In the genomic region with DNA sequence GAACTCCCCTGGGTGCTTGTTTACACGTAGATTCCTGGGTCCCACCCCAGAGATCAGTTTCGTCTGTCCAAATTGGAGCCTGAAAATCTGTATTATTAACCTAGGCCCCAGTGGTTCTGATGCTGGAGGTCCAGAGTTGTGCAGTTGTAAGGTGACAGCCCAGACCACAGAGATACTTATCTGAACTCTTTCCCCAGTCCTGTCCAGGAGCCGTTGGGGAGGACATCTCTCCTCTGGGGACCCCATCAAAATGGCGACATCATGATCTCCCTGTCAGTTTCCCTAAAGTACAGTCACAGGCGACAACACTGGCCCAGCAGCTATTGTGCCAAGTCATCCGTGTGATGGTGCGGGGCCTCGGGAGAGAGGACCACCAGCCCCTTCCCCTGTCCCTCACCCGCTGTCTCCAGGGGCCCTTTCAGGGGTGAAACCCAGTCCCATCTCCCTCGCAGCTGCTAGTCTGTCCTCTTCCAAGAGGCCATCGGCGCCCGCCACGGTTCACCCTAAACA, we compare ENCODE assay signal across 8 cellular contexts. TPM values are rescaled to one million over a fixed set of nuclear protein-coding genes. Genes with fewer than 3 reads are reported as not detected.
A peak's percentile ranks its signal among the peaks of the same experiment; 100 is the strongest.
DNase-seq lines count a peak whose midpoint lies in the region; ATAC-seq and TF ChIP-seq lines count a peak whose summit lies in the region.

No MANE protein-coding gene starts in this region.

- no peak for TF ChIP-seq POLR2A in body of pancreas (IDR thresholded peaks at IDR 0.05)

- H3K27me3 ChIP-seq in left ventricle myocardium inferior (ENCODE audit: low read depth) (no peaks in the 10 kb centered on the region), body of pancreas (no peaks in the 10 kb centered on the region)

- TF ChIP-seq CTCF in left ventricle myocardium inferior (IDR thresholded peaks at IDR 0.05; ENCODE audit: borderline replicate concordance) (no peak), body of pancreas (IDR thresholded peaks at IDR 0.05) (no peak)

- intact Hi-C loops in left ventricle myocardium inferior (cut with micrococcal nuclease) (no loop called here), Right ventricle myocardium superior (cut with DNase I) (no loop called here), body of pancreas (cut with DNase I) (no loop called here)

- ATAC-seq in Right ventricle myocardium superior (ENCODE audit: poor library complexity) (no peak), body of pancreas (no peak), HG02610 (IDR thresholded peaks at IDR 0.05; ENCODE audit: unreplicated experiment) (no peak), HG02759 (IDR thresholded peaks at IDR 0.05; ENCODE audit: unreplicated experiment) (no peak)

- no peak for DNase-seq in left ventricle myocardium inferior
- DNase-seq in Right ventricle myocardium superior = no peak
- DNase-seq in body of pancreas = no peak
- DNase-seq in activated CD8-positive, alpha-beta memory T cell treated with anti-CD3 and anti-CD28 coated beads, Interleukin-2, amount 50 U/mL, for 48 hours = no peak

- H3K9me3 ChIP-seq in left ventricle myocardium inferior (replicated peaks) (no peaks in the 10 kb centered on the region), body of pancreas (no peaks in the 10 kb centered on the region), mesodermal cell (ENCODE audit: control insufficient read depth, low read length) (no peaks in the 10 kb centered on the region)

- 36 to 40% methylated on average over 14 of the region's 14 CpGs for WGBS in body of pancreas, 2 donors
- WGBS in mesodermal cell (ENCODE audit: insufficient coverage in 2 of 2), 2 experiments = 33 to 38% methylated on average over 13 to 14 of the region's 14 CpGs
- WGBS in urinary bladder = 46% methylated on average over 14 of the region's 14 CpGs

- H3K36me3 ChIP-seq in left ventricle myocardium inferior (no peaks in the 10 kb centered on the region), body of pancreas (replicated peaks in 1 of 2; ENCODE audit: insufficient read depth in 1 of 2, low read depth in 2 of 2) (no peaks in the 10 kb centered on the region), mesodermal cell (ENCODE audit: control insufficient read depth, insufficient read depth, low read length) (no peaks in the 10 kb centered on the region), urinary bladder (ENCODE audit: insufficient read depth) (no peaks in the 10 kb centered on the region)

- peaks cover 62% of the 10 kb centered on the region for H3K4me1 ChIP-seq in left ventricle myocardium inferior
- peaks cover 36% of the 10 kb centered on the region for H3K4me1 ChIP-seq in body of pancreas
- H3K4me1 ChIP-seq in mesodermal cell (ENCODE audit: control insufficient read depth, insufficient read depth, low read length, poor library complexity, severe bottlenecking) = peaks cover 34% of the 10 kb centered on the region
- H3K4me1 ChIP-seq in urinary bladder (ENCODE audit: insufficient read depth) = no peaks in the 10 kb centered on the region

- H3K27ac ChIP-seq in left ventricle myocardium inferior (replicated peaks) = peak overlapping the region; percentile 78
- peak overlapping the region in 3 of 4 donors; percentile 78 to 86 (median 80) for H3K27ac ChIP-seq in body of pancreas
- H3K27ac ChIP-seq in mesodermal cell (ENCODE audit: low read depth, low read length, severe bottlenecking) = peak overlapping the region; percentile 30
- H3K27ac ChIP-seq in urinary bladder (ENCODE audit: low read depth) = no peak overlapping the region

- H3K4me3 ChIP-seq in left ventricle myocardium inferior (peak overlapping the region; percentile 95), body of pancreas (peak overlapping the region in 1 of 2 donors; percentile 44), mesodermal cell (ENCODE audit: extremely low read depth, insufficient read depth, low read length, poor library complexity, severe bottlenecking) (peak overlapping the region; percentile 64), urinary bladder (ENCODE audit: low read depth, low read length) (peak overlapping the region; percentile 92)

RNA-seq across cellular contexts. Expression of gene EFHD2, which starts 0.7 kb away (rescaled TPM):
- total RNA-seq in left ventricle myocardium inferior = 15.0 TPM
- total RNA-seq in Right ventricle myocardium superior = 11.6 TPM
- 10 to 100 TPM; 56.7 to 78.6 TPM for total RNA-seq in body of pancreas
- polyA plus RNA-seq in mesodermal cell (2013, experiment 1 of 2) = 19.9 TPM
- 17.7 TPM for polyA plus RNA-seq in mesodermal cell (2013, experiment 2 of 2)
- 16.9 TPM for total RNA-seq in urinary bladder
- polyA plus RNA-seq in urinary bladder = 50.9 TPM

RNA-seq across cellular contexts. Expression of gene CTRC, which starts 29.3 kb away (rescaled TPM):
- total RNA-seq in left ventricle myocardium inferior (not detected), Right ventricle myocardium superior (not detected), body of pancreas (over 10,000 TPM in 1 of 2 donors, 1,000 to 10,000 TPM in 1; 6,275 to 13,040 TPM), urinary bladder (not detected)
- not detected for polyA plus RNA-seq in mesodermal cell (2013, experiment 1 of 2)
- polyA plus RNA-seq in mesodermal cell (2013, experiment 2 of 2) = not detected
- 0.52 TPM for polyA plus RNA-seq in urinary bladder

RNA-seq across cellular contexts. Expression of gene CELA2A, which starts 47.6 kb away (rescaled TPM):
- total RNA-seq in left ventricle myocardium inferior (not detected), Right ventricle myocardium superior (not detected), body of pancreas (over 10,000 TPM in 1 of 2 donors, 1,000 to 10,000 TPM in 1; 4,384 to 21,046 TPM), urinary bladder (not detected)
- not detected for polyA plus RNA-seq in mesodermal cell (2013, experiment 1 of 2)
- not detected for polyA plus RNA-seq in mesodermal cell (2013, experiment 2 of 2)
- not detected for polyA plus RNA-seq in urinary bladder

Comparison
In these comparisons a context has a peak if more than half of its experiments do, and no peak if none do; other contexts are left out.
1. RNA of gene CTRC, which starts 29.3 kb away (total RNA-seq): 6,275 to 13,040 TPM in body of pancreas; not detected in left ventricle myocardium inferior (single experiment), not detected in Right ventricle myocardium superior (single experiment) and not detected in urinary bladder (single experiment); every median in the first group is over 1,000 times any median in the second.
2. RNA of gene CELA2A, which starts 47.6 kb away (total RNA-seq): 4,384 to 21,046 TPM in body of pancreas; not detected in urinary bladder (single experiment), not detected in left ventricle myocardium inferior (single experiment) and not detected in Right ventricle myocardium superior (single experiment); every median in the first group is over 1,000 times any median in the second.